1 cellular context compared by ENCODE assay signal in the genomic region with DNA sequence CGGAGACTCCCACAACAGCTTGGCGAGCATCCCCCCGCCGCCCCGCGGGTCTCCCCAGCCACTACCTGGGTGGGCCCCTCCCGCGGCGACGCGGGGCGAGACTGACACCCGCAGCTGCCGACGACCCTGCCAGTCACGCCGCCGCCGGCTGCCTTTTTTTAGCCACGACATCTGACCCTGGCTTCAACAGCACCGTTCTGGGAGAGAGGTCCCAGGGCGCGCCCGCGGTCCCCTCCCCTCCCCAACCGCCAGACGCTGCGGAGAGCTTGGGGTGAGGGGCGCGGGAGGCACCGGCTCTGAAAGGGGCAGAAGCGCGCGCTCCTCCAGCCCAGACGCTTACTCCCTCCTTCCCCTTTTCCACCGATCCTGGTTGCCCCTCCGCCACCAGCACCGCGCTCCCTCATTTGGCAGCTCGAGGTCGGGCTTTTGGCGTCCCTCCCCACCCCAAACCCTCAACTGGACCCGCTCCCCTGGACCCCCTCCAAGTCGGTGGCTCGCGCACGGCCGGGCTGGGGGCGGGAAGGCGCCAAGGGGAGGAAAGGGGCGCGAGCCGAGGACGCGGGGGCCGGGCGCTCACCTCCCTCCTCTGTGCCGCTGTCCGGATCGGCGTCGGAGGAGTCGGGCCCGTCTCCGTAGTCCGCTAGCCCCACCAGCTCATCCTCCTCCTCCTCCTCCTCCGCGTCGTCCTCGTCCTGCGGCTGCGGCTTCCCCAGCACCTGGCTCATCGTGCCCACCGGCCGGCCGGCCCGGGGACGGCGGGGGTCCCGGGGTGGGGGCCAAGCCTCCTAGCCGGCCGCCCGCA.
TF ChIP-seq lines count a peak whose summit lies in the region.

No MANE protein-coding gene starts in this region.

TF ChIP-seq in HEK293, 187 proteins besides CTCF, POLR2A, EP300 and RAD21 (continued from another document and continues in another):
- TF ChIP-seq ZFP69B (tag by site-specific recombination; IDR thresholded peaks at IDR 0.05) (peak; percentile 51; the same call in 1 of the 2 replicates), KLF8 (tag by site-specific recombination; IDR thresholded peaks at IDR 0.05) (peak; percentile 41; the same call in 1 of the 2 replicates), ZBTB10 (tag by site-specific recombination; IDR thresholded peaks at IDR 0.05) (0 out of 2 replicates have a peak, but pooled peaks have one; percentile 52), ZNF521 (tag by site-specific recombination; IDR thresholded peaks at IDR 0.05) (no peak), OSR2 (tag by site-specific recombination; IDR thresholded peaks at IDR 0.05) (no peak), ZNF701 (tag by site-specific recombination; IDR thresholded peaks at IDR 0.05) (no peak), ZNF341 (tag by site-specific recombination; IDR thresholded peaks at IDR 0.05; ENCODE audit: low read depth) (peak; percentile 95), ZNF366 (tag by site-specific recombination; conservative IDR thresholded peaks at IDR 0.05) (peak; percentile 93), GLIS2 (tag by site-specific recombination; IDR thresholded peaks at IDR 0.05) (peak; percentile 93), ZNF354C (tag by site-specific recombination; IDR thresholded peaks at IDR 0.05; ENCODE audit: borderline replicate concordance, low read depth) (no peak), ZNF416 (tag by site-specific recombination; IDR thresholded peaks at IDR 0.05) (no peak), KLF16 (tag by site-specific recombination; IDR thresholded peaks at IDR 0.05) (peak; percentile 79; the same call in 1 of the 2 replicates), EGR2 (tag by site-specific recombination; IDR thresholded peaks at IDR 0.05; ENCODE audit: low read depth) (peak; percentile 56; the same call in 1 of the 2 replicates), ZNF518A (tag by site-specific recombination; conservative IDR thresholded peaks at IDR 0.05; ENCODE audit: low read depth) (no peak), TCF7L2 (IDR thresholded peaks at IDR 0.05; ENCODE audit: borderline replicate concordance, low read depth, low read length) (no peak), ZEB2 (tag by site-specific recombination; IDR thresholded peaks at IDR 0.05) (peak; percentile 63), ZNF747 (tag by site-specific recombination; IDR thresholded peaks at IDR 0.05) (no peak), ZNF211 (tag by site-specific recombination; IDR thresholded peaks at IDR 0.05; ENCODE audit: low read depth) (no peak), BCL11A (tag by site-specific recombination; IDR thresholded peaks at IDR 0.05; ENCODE audit: low read depth) (no peak), ZNF202 (tag by site-specific recombination; IDR thresholded peaks at IDR 0.05; ENCODE audit: borderline replicate concordance) (no peak), ZNF2 (tag by site-specific recombination; IDR thresholded peaks at IDR 0.05) (no peak; the same call in 1 of the 2 replicates), YY1 (tag by site-specific recombination; IDR thresholded peaks at IDR 0.05) (no peak), WT1 (tag by site-specific recombination; IDR thresholded peaks at IDR 0.05) (peak; percentile 64), ZNF768 (tag by site-specific recombination; IDR thresholded peaks at IDR 0.05) (no peak), KLF1 (tag by site-specific recombination; IDR thresholded peaks at IDR 0.05) (no peak), ZNF157 (tag by site-specific recombination; IDR thresholded peaks at IDR 0.05) (no peak), ZNF16 (tag by site-specific recombination; IDR thresholded peaks at IDR 0.05; ENCODE audit: low read depth) (no peak), KLF17 (tag by site-specific recombination; IDR thresholded peaks at IDR 0.05) (no peak), SALL2 (tag by site-specific recombination; IDR thresholded peaks at IDR 0.05; ENCODE audit: borderline replicate concordance) (no peak), YY2 (tag by site-specific recombination; IDR thresholded peaks at IDR 0.05) (no peak), REST (tag by site-specific recombination; IDR thresholded peaks at IDR 0.05) (peak; percentile 82), ZXDB (tag by site-specific recombination; IDR thresholded peaks at IDR 0.05) (peak; percentile 40), SP2 (tag by site-specific recombination; IDR thresholded peaks at IDR 0.05) (peak; percentile 73), ZNF658 (tag by site-specific recombination; IDR thresholded peaks at IDR 0.05) (no peak), FEZF1 (tag by site-specific recombination; IDR thresholded peaks at IDR 0.05) (peak; percentile 71), ZNF311 (tag by site-specific recombination; IDR thresholded peaks at IDR 0.05; ENCODE audit: borderline replicate concordance) (no peak)
- TF ChIP-seq, protein P1, sequence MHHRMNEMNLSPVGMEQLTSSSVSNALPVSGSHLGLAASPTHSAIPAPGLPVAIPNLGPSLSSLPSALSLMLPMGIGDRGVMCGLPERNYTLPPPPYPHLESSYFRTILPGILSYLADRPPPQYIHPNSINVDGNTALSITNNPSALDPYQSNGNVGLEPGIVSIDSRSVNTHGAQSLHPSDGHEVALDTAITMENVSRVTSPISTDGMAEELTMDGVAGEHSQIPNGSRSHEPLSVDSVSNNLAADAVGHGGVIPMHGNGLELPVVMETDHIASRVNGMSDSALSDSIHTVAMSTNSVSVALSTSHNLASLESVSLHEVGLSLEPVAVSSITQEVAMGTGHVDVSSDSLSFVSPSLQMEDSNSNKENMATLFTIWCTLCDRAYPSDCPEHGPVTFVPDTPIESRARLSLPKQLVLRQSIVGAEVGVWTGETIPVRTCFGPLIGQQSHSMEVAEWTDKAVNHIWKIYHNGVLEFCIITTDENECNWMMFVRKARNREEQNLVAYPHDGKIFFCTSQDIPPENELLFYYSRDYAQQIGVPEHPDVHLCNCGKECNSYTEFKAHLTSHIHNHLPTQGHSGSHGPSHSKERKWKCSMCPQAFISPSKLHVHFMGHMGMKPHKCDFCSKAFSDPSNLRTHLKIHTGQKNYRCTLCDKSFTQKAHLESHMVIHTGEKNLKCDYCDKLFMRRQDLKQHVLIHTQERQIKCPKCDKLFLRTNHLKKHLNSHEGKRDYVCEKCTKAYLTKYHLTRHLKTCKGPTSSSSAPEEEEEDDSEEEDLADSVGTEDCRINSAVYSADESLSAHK (tag by site-specific recombination; IDR thresholded peaks at IDR 0.05): no peak
- TF ChIP-seq, protein P2, sequence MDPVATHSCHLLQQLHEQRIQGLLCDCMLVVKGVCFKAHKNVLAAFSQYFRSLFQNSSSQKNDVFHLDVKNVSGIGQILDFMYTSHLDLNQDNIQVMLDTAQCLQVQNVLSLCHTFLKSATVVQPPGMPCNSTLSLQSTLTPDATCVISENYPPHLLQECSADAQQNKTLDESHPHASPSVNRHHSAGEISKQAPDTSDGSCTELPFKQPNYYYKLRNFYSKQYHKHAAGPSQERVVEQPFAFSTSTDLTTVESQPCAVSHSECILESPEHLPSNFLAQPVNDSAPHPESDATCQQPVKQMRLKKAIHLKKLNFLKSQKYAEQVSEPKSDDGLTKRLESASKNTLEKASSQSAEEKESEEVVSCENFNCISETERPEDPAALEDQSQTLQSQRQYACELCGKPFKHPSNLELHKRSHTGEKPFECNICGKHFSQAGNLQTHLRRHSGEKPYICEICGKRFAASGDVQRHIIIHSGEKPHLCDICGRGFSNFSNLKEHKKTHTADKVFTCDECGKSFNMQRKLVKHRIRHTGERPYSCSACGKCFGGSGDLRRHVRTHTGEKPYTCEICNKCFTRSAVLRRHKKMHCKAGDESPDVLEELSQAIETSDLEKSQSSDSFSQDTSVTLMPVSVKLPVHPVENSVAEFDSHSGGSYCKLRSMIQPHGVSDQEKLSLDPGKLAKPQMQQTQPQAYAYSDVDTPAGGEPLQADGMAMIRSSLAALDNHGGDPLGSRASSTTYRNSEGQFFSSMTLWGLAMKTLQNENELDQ (tag by site-specific recombination; IDR thresholded peaks at IDR 0.05; ENCODE audit: low read depth): no peak
- TF ChIP-seq, protein P3, sequence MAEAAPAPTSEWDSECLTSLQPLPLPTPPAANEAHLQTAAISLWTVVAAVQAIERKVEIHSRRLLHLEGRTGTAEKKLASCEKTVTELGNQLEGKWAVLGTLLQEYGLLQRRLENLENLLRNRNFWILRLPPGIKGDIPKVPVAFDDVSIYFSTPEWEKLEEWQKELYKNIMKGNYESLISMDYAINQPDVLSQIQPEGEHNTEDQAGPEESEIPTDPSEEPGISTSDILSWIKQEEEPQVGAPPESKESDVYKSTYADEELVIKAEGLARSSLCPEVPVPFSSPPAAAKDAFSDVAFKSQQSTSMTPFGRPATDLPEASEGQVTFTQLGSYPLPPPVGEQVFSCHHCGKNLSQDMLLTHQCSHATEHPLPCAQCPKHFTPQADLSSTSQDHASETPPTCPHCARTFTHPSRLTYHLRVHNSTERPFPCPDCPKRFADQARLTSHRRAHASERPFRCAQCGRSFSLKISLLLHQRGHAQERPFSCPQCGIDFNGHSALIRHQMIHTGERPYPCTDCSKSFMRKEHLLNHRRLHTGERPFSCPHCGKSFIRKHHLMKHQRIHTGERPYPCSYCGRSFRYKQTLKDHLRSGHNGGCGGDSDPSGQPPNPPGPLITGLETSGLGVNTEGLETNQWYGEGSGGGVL (tag by site-specific recombination; IDR thresholded peaks at IDR 0.05): peak; percentile 96
